ENCODE assay signal across 1 cellular context in genomic region chr5:143192191-143192880, GRCh38.
TF ChIP-seq lines count a peak whose summit lies in the region.

No MANE protein-coding gene starts in this region.

TF ChIP-seq in K562, 482 proteins besides CTCF, POLR2A, EP300 and RAD21 (continued from another document):
- no peak for TF ChIP-seq RNF219 (CRISPR knock-in tag; IDR thresholded peaks at IDR 0.05)
- TF ChIP-seq XRCC3 (IDR thresholded peaks at IDR 0.05), result no peak
- no peak for TF ChIP-seq BDP1 (IDR thresholded peaks at IDR 0.05; ENCODE audit: insufficient read depth, insufficient read length)
- TF ChIP-seq ZNF592 (IDR thresholded peaks at IDR 0.05), result 0 out of 2 replicates have a peak, but pooled peaks have one; percentile 53
- no peak for TF ChIP-seq EP400 (IDR thresholded peaks at IDR 0.05)
- TF ChIP-seq CEBPB (tag; IDR thresholded peaks at IDR 0.05), result peak; percentile 25; the same call in 1 of the 2 replicates
- TF ChIP-seq ZNF175 (CRISPR knock-in tag; IDR thresholded peaks at IDR 0.05; ENCODE audit: low read depth), result 0 out of 2 replicates have a peak, but pooled peaks have one; percentile 37
TF ChIP-seq in K562: peak in this region for 10.
